ENCODE assay signal across 1 cellular context in genomic region chr12:56061982-56062381, GRCh38.
TF ChIP-seq lines count a peak whose summit lies in the region.

No MANE protein-coding gene starts in this region.

TF ChIP-seq in IMR-90, 13 proteins besides CTCF, POLR2A, EP300 and RAD21:
- no peak for TF ChIP-seq MAFK (IDR thresholded peaks at IDR 0.05; ENCODE audit: low read depth, low read length)
- no peak for TF ChIP-seq ELK1 (IDR thresholded peaks at IDR 0.05; ENCODE audit: borderline replicate concordance, low read depth, low read length)
- no peak for TF ChIP-seq NFE2L2 (IDR thresholded peaks at IDR 0.05; ENCODE audit: low read depth, low read length)
- no peak for TF ChIP-seq SMC3 (IDR thresholded peaks at IDR 0.05; ENCODE audit: low read depth, low read length)
- TF ChIP-seq MAZ (IDR thresholded peaks at IDR 0.05; ENCODE audit: borderline replicate concordance, low read depth, low read length), result no peak
- TF ChIP-seq BHLHE40 (IDR thresholded peaks at IDR 0.05; ENCODE audit: low read depth, low read length), result no peak
- TF ChIP-seq FOS (IDR thresholded peaks at IDR 0.05; ENCODE audit: low read depth, low read length), result no peak
- TF ChIP-seq USF2 (IDR thresholded peaks at IDR 0.05; ENCODE audit: low read depth, low read length), result no peak
- TF ChIP-seq MXI1 (IDR thresholded peaks at IDR 0.05; ENCODE audit: borderline replicate concordance, low read depth, low read length), result no peak
- no peak for TF ChIP-seq RFX5 (IDR thresholded peaks at IDR 0.05; ENCODE audit: low read depth, low read length)
- no peak for TF ChIP-seq CEBPB (IDR thresholded peaks at IDR 0.05; ENCODE audit: low read depth, low read length)
- TF ChIP-seq CHD1 (IDR thresholded peaks at IDR 0.05; ENCODE audit: low read depth, low read length), result no peak
- TF ChIP-seq RCOR1 (IDR thresholded peaks at IDR 0.05; ENCODE audit: insufficient replicate concordance, low read length), result no peak
